ENCODE assay signal across 15 cellular contexts in the genomic region with DNA sequence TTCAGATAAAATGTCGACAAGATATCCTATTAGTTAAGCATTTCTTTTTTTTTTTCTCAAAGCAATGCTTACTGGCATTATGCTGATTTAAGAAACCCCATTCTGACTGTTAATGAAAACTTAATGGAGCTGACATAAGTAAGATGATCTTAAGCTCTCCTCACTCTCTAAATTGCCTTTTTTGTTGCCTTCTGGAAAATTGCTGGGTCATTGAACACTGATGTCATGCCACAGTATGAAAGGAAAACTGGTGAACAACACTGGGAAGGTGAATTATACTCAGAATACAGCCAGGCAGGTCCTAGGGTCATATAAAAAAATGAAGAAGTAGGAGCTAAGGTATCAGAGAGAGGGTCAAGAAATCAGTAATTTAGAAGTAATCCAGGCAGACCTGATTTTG.
"Had no signal": no experiment of that assay in that cellular context is flagged by ENCODE, and none has a peak within 500 bp of the region (broad histone marks: within the 10 kb centered on the region; RNA-seq: fewer than 3 reads in every experiment).

No MANE protein-coding gene starts in this region.

- H3K27ac Mint-ChIP-seq: activated CD4-positive, alpha-beta memory T cell treated with anti-CD3 and anti-CD28 coated beads for 36 hours; activated naive CD4-positive, alpha-beta T cell treated with anti-CD3 and anti-CD28 coated beads, Interleukin-2, amount 50 U/mL, for 24 hours; natural killer cell; T-helper 1 cell treated with Interleukin-12 subunit alpha and Interleukin-12 subunit beta and Interleukin-4 antibody, amounts not matched to agents 30 μg/mL and 1 μg/mL, for 36 hours had no signal

- H2AFZ ChIP-seq: hepatocyte had no signal

- ATAC-seq: activated T-cell treated with anti-CD3 and anti-CD28 coated beads, Interleukin-2, amount 50 U/mL, for 4 hours; natural killer cell; right lobe of liver had no signal

- H3K4me1 ChIP-seq: prostate gland, right lobe of liver had no signal

- H3K27me3 ChIP-seq: adrenal gland, cardiac muscle cell, hepatocyte, right lobe of liver, tibial artery had no signal

- H3K4me1 Mint-ChIP-seq: natural killer cell had no signal

- H3K9me3 Mint-ChIP-seq: activated CD4-positive, alpha-beta memory T cell treated with anti-CD3 and anti-CD28 coated beads for 36 hours; natural killer cell had no signal

- H3K27me3 Mint-ChIP-seq: activated CD4-positive, alpha-beta memory T cell treated with anti-CD3 and anti-CD28 coated beads for 36 hours; activated naive CD4-positive, alpha-beta T cell treated with anti-CD3 and anti-CD28 coated beads, Interleukin-2, amount 50 U/mL, for 24 hours had no signal

- H3K9me3 ChIP-seq: left ventricle myocardium inferior, prostate gland, right lobe of liver, tibial artery had no signal

- H3K4me3 Mint-ChIP-seq: activated CD4-positive, alpha-beta memory T cell treated with anti-CD3 and anti-CD28 coated beads for 36 hours; activated naive CD4-positive, alpha-beta T cell treated with anti-CD3 and anti-CD28 coated beads, Interleukin-2, amount 50 U/mL, for 24 hours; activated T-cell treated with anti-CD3 and anti-CD28 coated beads, Interleukin-2, amount 50 U/mL, for 4 hours; natural killer cell; T-helper 1 cell treated with Interleukin-12 subunit alpha and Interleukin-12 subunit beta and Interleukin-4 antibody, amounts not matched to agents 30 μg/mL and 1 μg/mL, for 36 hours had no signal

- H3K36me3 ChIP-seq: adrenal gland, cardiac muscle cell, left ventricle myocardium inferior, prostate gland, right lobe of liver, tibial artery, WERI-Rb-1 had no signal

- H3K4me2 ChIP-seq: hepatocyte had no signal

- DNase-seq: activated CD4-positive, alpha-beta memory T cell treated with anti-CD3 and anti-CD28 coated beads for 36 hours; activated effector memory CD4-positive, alpha-beta T cell treated with anti-CD3 and anti-CD28 coated beads, Interleukin-2, amount 50 U/mL, for 16 hours; activated T-cell treated with anti-CD3 and anti-CD28 coated beads, Interleukin-2, amount 50 U/mL, for 4 hours; adrenal gland; left ventricle myocardium inferior; natural killer cell; nucleus accumbens; right lobe of liver; tibial artery; WERI-Rb-1 had no signal

- H3K4me3 ChIP-seq: adrenal gland, cardiac muscle cell, hepatocyte, left ventricle myocardium inferior, prostate gland, right lobe of liver, tibial artery had no signal

- H3K27ac ChIP-seq: adrenal gland, cardiac muscle cell, hepatocyte, left ventricle myocardium inferior, prostate gland, right lobe of liver, tibial artery, WERI-Rb-1 had no signal
